Comparison of ENCODE assay signal across 9 cellular contexts in genomic region chr7:139714163-139714901, GRCh38.
DNase-seq lines count a peak whose midpoint lies in the region; ATAC-seq, FAIRE-seq and TF ChIP-seq lines count a peak whose summit lies in the region.
"Had no signal": no experiment of that assay in that cellular context is flagged by ENCODE, and none has a peak within 500 bp of the region (broad histone marks: within the 10 kb centered on the region; RNA-seq: fewer than 3 reads in every experiment).

No MANE protein-coding gene starts in this region.

- peak; percentile 99 for ATAC-seq in GM18511 (IDR thresholded peaks at IDR 0.05; ENCODE audit: unreplicated experiment)
- ATAC-seq in GM23338 = peak; percentile 32
- peak; percentile 98 for ATAC-seq in memory B cell (ENCODE audit: low read depth)

- H3K4me1 ChIP-seq in GM23338 (ENCODE audit: insufficient read depth) (peaks cover 20% of the 10 kb centered on the region), Peyer's patch (no peaks in the 10 kb centered on the region)

- H3K36me3 ChIP-seq in GM23338 (ENCODE audit: insufficient read depth) (no peaks in the 10 kb centered on the region), Peyer's patch (peaks cover 0 to 36% (median 0%) of the 10 kb centered on the region in 3 donors)

- DNase-seq in GM23338 (ENCODE audit: low spot score) (no peak), Peyer's patch (peak in 2 of 3 donors; percentile 67 to 81), memory B cell (ENCODE audit: low spot score in 2 of 2) (peak; percentile 51 to 55), HuH-7 (ENCODE audit: low spot score) (no peak), type B pancreatic cell (ENCODE audit: extremely low spot score, unreplicated experiment) (no peak), RCC 7860 (ENCODE audit: low spot score) (no peak), NOMO-1 treated with DMSO at 0.1 percent for 48 hours (lab: John Stamatoyannopoulos, UW; ENCODE audit: unreplicated experiment) (no peak)
- DNase-seq: T-helper 2 cell had no signal

- no peaks in the 10 kb centered on the region; the same call in 1 of the 2 replicates for H3K79me2 ChIP-seq in GM23338 (replicated peaks; ENCODE audit: insufficient read depth)

- no peak overlapping the region for H3K27ac ChIP-seq in GM23338 (ENCODE audit: low read depth)
- peak overlapping the region in 3 of 4 donors; percentile 44 to 75 (median 52) for H3K27ac ChIP-seq in Peyer's patch

- no peak for TF ChIP-seq POLR2A in Peyer's patch (IDR thresholded peaks at IDR 0.05)

- no peaks in the 10 kb centered on the region for H3K9me3 Mint-ChIP-seq in GM23338
- H3K9me3 Mint-ChIP-seq in memory B cell = no peaks in the 10 kb centered on the region
- H3K9me3 Mint-ChIP-seq in type B pancreatic cell = no peaks in the 10 kb centered on the region

- peaks cover 42% of the 10 kb centered on the region for H3K4me1 Mint-ChIP-seq in GM23338
- peaks cover 26% of the 10 kb centered on the region for H3K4me1 Mint-ChIP-seq in memory B cell
- H3K4me1 Mint-ChIP-seq in type B pancreatic cell (ENCODE audit: unreplicated experiment) = peaks cover 33% of the 10 kb centered on the region

- H3K27ac Mint-ChIP-seq in GM23338 (no peak overlapping the region; the same call in 1 of the 2 replicates), memory B cell (peak overlapping the region; percentile 97), type B pancreatic cell (no peak overlapping the region)

- no peak overlapping the region for H3K4me3 ChIP-seq in GM23338
- H3K4me3 ChIP-seq in Peyer's patch = no peak overlapping the region

- no peaks in the 10 kb centered on the region for H4K20me1 ChIP-seq in GM23338 (replicated peaks; ENCODE audit: insufficient read depth)

- H2AFZ ChIP-seq in GM23338 = no peak overlapping the region

- H3K27me3 ChIP-seq in GM23338 (ENCODE audit: insufficient read depth) = no peaks in the 10 kb centered on the region
- no peaks in the 10 kb centered on the region for H3K27me3 ChIP-seq in Peyer's patch

- no peaks in the 10 kb centered on the region for H3F3A ChIP-seq in GM23338 (replicated peaks; ENCODE audit: low read depth)

- TF ChIP-seq CTCF in GM23338 (conservative IDR thresholded peaks at IDR 0.05; ENCODE audit: low read depth in 2 of 2) (no peak), Peyer's patch (IDR thresholded peaks at IDR 0.05) (no peak), type B pancreatic cell (conservative IDR thresholded peaks at IDR 0.05) (no peak)

- H3K27me3 Mint-ChIP-seq in GM23338 (ENCODE audit: insufficient read depth, low read depth, poor library complexity) (peaks cover 13% of the 10 kb centered on the region), memory B cell (no peaks in the 10 kb centered on the region), type B pancreatic cell (no peaks in the 10 kb centered on the region)

- no peak overlapping the region for H3K4me2 ChIP-seq in GM23338

- H3K9me3 ChIP-seq in Peyer's patch = no peaks in the 10 kb centered on the region

- H3K4me3 Mint-ChIP-seq in GM23338 (no peak overlapping the region; the same call in 2 of the 3 replicates), memory B cell (peak overlapping the region; percentile 85), type B pancreatic cell (no peak overlapping the region)

- no peak for FAIRE-seq in RCC 7860 (lab: Jason Lieb, UNC)

- peaks cover 28% of the 10 kb centered on the region for H3K36me3 Mint-ChIP-seq in GM23338 (ENCODE audit: low read depth)
- peaks cover 25% of the 10 kb centered on the region for H3K36me3 Mint-ChIP-seq in memory B cell
- peaks cover 40% of the 10 kb centered on the region for H3K36me3 Mint-ChIP-seq in type B pancreatic cell

- 0 out of 2 replicates have a peak, but pooled peaks cover 10% of the 10 kb centered on the region for H3K9me2 ChIP-seq in GM23338 (ENCODE audit: insufficient read depth)

TF ChIP-seq in GM23338, 12 proteins besides CTCF, POLR2A, EP300 and RAD21 (continues in another document):
- TF ChIP-seq ETS1 (IDR thresholded peaks at IDR 0.05) = no peak
- no peak for TF ChIP-seq EZH2 (IDR thresholded peaks at IDR 0.05; ENCODE audit: low read depth, unreplicated experiment)
- no peak for TF ChIP-seq NANOG (IDR thresholded peaks at IDR 0.05; ENCODE audit: borderline replicate concordance)
- TF ChIP-seq ZNF331 (CRISPR knock-in tag; IDR thresholded peaks at IDR 0.05; ENCODE audit: low read depth) = no peak
- TF ChIP-seq ZNF462 (CRISPR knock-in tag; IDR thresholded peaks at IDR 0.05) = no peak
- TF ChIP-seq CREB1 (CRISPR knock-in tag; IDR thresholded peaks at IDR 0.05; ENCODE audit: low read depth) = no peak

Comparison
In these comparisons a context has a peak if more than half of its experiments do, and no peak if none do; other contexts are left out.
1. ATAC-seq: peak in every context shown above with its lines; median percentile 99 in GM18511; 98 in memory B cell; 32 in GM23338.
2. DNase-seq: peak in Peyer's patch (2 of 3) and memory B cell (2 of 2); none in GM23338 (single experiment), HuH-7 (single experiment), type B pancreatic cell (single experiment), RCC 7860 (single experiment) and NOMO-1 treated with DMSO at 0.1 percent for 48 hours (single experiment).